10 cellular contexts compared by ENCODE assay signal in genomic region chr16:89345663-89346150, GRCh38.
DNase-seq lines count a peak whose midpoint lies in the region; ATAC-seq and TF ChIP-seq lines count a peak whose summit lies in the region.
"Had no signal": no experiment of that assay in that cellular context is flagged by ENCODE, and none has a peak within 500 bp of the region (broad histone marks: within the 10 kb centered on the region; RNA-seq: fewer than 3 reads in every experiment).

No MANE protein-coding gene starts in this region.

- no peaks in the 10 kb centered on the region for H3K9me3 ChIP-seq in psoas muscle
- H3K9me3 ChIP-seq: left ventricle myocardium inferior had no signal

- H3K36me3 ChIP-seq in psoas muscle (ENCODE audit: insufficient read depth in 1 of 2, low read depth in 1 of 2): no peaks in the 10 kb centered on the region
- H3K36me3 ChIP-seq: left ventricle myocardium inferior had no signal

- no peak for TF ChIP-seq CTCF in psoas muscle (IDR thresholded peaks at IDR 0.05)

- peaks cover 62% of the 10 kb centered on the region for H3K4me1 ChIP-seq in psoas muscle

- ATAC-seq in esophagus mucosa (peak; percentile 64), psoas muscle (no peak), GM18861 (IDR thresholded peaks at IDR 0.05; ENCODE audit: unreplicated experiment) (no peak)

- 33 to 66% (median 42%) methylated on average over 9 of the region's 9 CpGs for WGBS in psoas muscle, 3 donors

- H3K27me3 ChIP-seq in psoas muscle (ENCODE audit: insufficient read depth in 3 of 3, low read length in 2 of 3): no peaks in the 10 kb centered on the region

- peak; percentile 48 for DNase-seq in NCI-H2171 treated with DMSO at 0.1 percent for 48 hours (lab: John Stamatoyannopoulos, UW)
- DNase-seq in NCI-H2171 (lab: John Stamatoyannopoulos, UW): no peak
- DNase-seq in NCI-H345 (lab: John Stamatoyannopoulos, UW): peak; percentile 28
- no peak for DNase-seq in psoas muscle
- no peak for DNase-seq in caudate nucleus (lab: John Stamatoyannopoulos, UW)
- DNase-seq in AG20443 (ENCODE audit: low spot score): no peak
- DNase-seq: left ventricle myocardium inferior, NCI-H187 treated with DMSO at 0.1 percent for 48 hours had no signal

- no peak overlapping the region for H3K4me3 ChIP-seq in psoas muscle
- H3K4me3 ChIP-seq: left ventricle myocardium inferior had no signal

- intact Hi-C loops in psoas muscle (cut with DNase I): no loop called here

- peak overlapping the region; percentile 16 for H3K27ac ChIP-seq in psoas muscle
- no peak overlapping the region for H3K27ac ChIP-seq in caudate nucleus (ENCODE audit: low read depth, low read length)

Comparison
In these comparisons a context has a peak if more than half of its experiments do, and no peak if none do; other contexts are left out.
1. DNase-seq: peak in NCI-H2171 treated with DMSO at 0.1 percent for 48 hours (single experiment) and NCI-H345 (single experiment); none in NCI-H2171 (single experiment), psoas muscle (0 of 2), caudate nucleus (0 of 61) and AG20443 (single experiment).